11 cellular contexts compared by ENCODE assay signal in genomic region chr11:110972640-110973039, GRCh38.
DNase-seq lines count a peak whose midpoint lies in the region; TF ChIP-seq lines count a peak whose summit lies in the region.
"Had no signal": no experiment of that assay in that cellular context is flagged by ENCODE, and none has a peak within 500 bp of the region (broad histone marks: within the 10 kb centered on the region; RNA-seq: fewer than 3 reads in every experiment).

No MANE protein-coding gene starts in this region.

- DNase-seq in EL (peak; percentile 48), NOMO-1 (lab: John Stamatoyannopoulos, UW; ENCODE audit: unreplicated experiment in 2 of 2) (peak; percentile 66 to 92), epithelial cell of esophagus (ENCODE audit: low read depth) (peak; percentile 37), trophoblast cell (peak; percentile 42 to 45), NCI-H2081 treated with DMSO at 0.1 percent for 48 hours (lab: John Stamatoyannopoulos, UW) (no peak), osteocyte (ENCODE audit: extremely low spot score, unreplicated experiment) (no peak), NCI-H510A treated with DMSO at 0.1 percent for 48 hours (lab: John Stamatoyannopoulos, UW) (no peak), NCI-H1092 (lab: John Stamatoyannopoulos, UW) (no peak)
- DNase-seq: left cardiac atrium, posterior cingulate gyrus, tibial artery had no signal

- no peak overlapping the region for H3K23ac ChIP-seq in trophoblast cell (ENCODE audit: low read length)

- WGBS in trophoblast cell (ENCODE audit: extremely low coverage, insufficient coverage, insufficient read length) = no CpG with 5 or more reads among the region's 3 CpGs

- H3K4me1 Mint-ChIP-seq in osteocyte (ENCODE audit: unreplicated experiment) = no peaks in the 10 kb centered on the region

- no peak overlapping the region for H2AFZ ChIP-seq in trophoblast cell (ENCODE audit: insufficient read depth, low read length, poor library complexity)

- no peaks in the 10 kb centered on the region for H3K9me3 ChIP-seq in trophoblast cell (ENCODE audit: insufficient read depth, low read depth, low read length)
- H3K9me3 ChIP-seq: tibial artery had no signal

- H3K27ac ChIP-seq in trophoblast cell (ENCODE audit: low read depth, low read length) = no peak overlapping the region
- H3K27ac ChIP-seq: tibial artery had no signal

- H4K8ac ChIP-seq in trophoblast cell (ENCODE audit: low read depth, low read length) = no peak overlapping the region

- H3K9ac ChIP-seq in trophoblast cell (ENCODE audit: low read length) = no peak overlapping the region

- H3K27me3 ChIP-seq in trophoblast cell (ENCODE audit: insufficient read depth, low read length) = no peaks in the 10 kb centered on the region
- H3K27me3 ChIP-seq: tibial artery had no signal

- no peaks in the 10 kb centered on the region for H3K4me1 ChIP-seq in trophoblast cell (ENCODE audit: control insufficient read depth in 1 of 2, insufficient read depth in 2 of 2, low read length in 2 of 2)
- H3K4me1 ChIP-seq: tibial artery had no signal

- H3K27ac Mint-ChIP-seq in osteocyte (ENCODE audit: unreplicated experiment) = no peak overlapping the region

- H3K4me2 ChIP-seq in trophoblast cell (ENCODE audit: low read length) = no peak overlapping the region

- H3K79me1 ChIP-seq in trophoblast cell (ENCODE audit: low read length) = no peaks in the 10 kb centered on the region

- H3K79me2 ChIP-seq in trophoblast cell (ENCODE audit: control insufficient read depth, insufficient read depth, low read length, poor library complexity) = no peaks in the 10 kb centered on the region

- no peak overlapping the region for H2AK5ac ChIP-seq in trophoblast cell (ENCODE audit: low read length)

- no peak overlapping the region for H3K4ac ChIP-seq in trophoblast cell (ENCODE audit: low read depth, low read length)

- no peaks in the 10 kb centered on the region for H3K36me3 ChIP-seq in trophoblast cell (ENCODE audit: control insufficient read depth in 1 of 2, insufficient read depth in 2 of 2, low read length in 2 of 2)
- H3K36me3 ChIP-seq: tibial artery had no signal

- no peaks in the 10 kb centered on the region for H3K9me3 Mint-ChIP-seq in osteocyte (ENCODE audit: unreplicated experiment)

- H3K4me3 ChIP-seq in epithelial cell of esophagus (ENCODE audit: low read length) (no peak overlapping the region), trophoblast cell (ENCODE audit: low read depth, low read length) (no peak overlapping the region)
- H3K4me3 ChIP-seq: tibial artery had no signal

- H4K91ac ChIP-seq in trophoblast cell (ENCODE audit: low read depth, low read length) = no peak overlapping the region

- peaks cover 27% of the 10 kb centered on the region for H3K27me3 Mint-ChIP-seq in osteocyte (ENCODE audit: unreplicated experiment)

- no peak overlapping the region for H2BK120ac ChIP-seq in trophoblast cell (ENCODE audit: insufficient read depth, low read length, poor library complexity)

- TF ChIP-seq CTCF in epithelial cell of esophagus (IDR thresholded peaks at IDR 0.05; ENCODE audit: insufficient read depth, low read depth, low read length, missing control alignments) (no peak), osteocyte (IDR thresholded peaks at IDR 0.05) (no peak)

- no peak overlapping the region for H2BK5ac ChIP-seq in trophoblast cell (ENCODE audit: low read depth, low read length, poor library complexity)

- no peak overlapping the region for H3K18ac ChIP-seq in trophoblast cell (ENCODE audit: low read length)

- H3K14ac ChIP-seq in trophoblast cell (ENCODE audit: low read length) = no peak overlapping the region

- H3K36me3 Mint-ChIP-seq in osteocyte (ENCODE audit: unreplicated experiment) = no peaks in the 10 kb centered on the region

- no peak overlapping the region for H2BK12ac ChIP-seq in trophoblast cell (ENCODE audit: low read length)

- H4K12ac ChIP-seq in trophoblast cell (ENCODE audit: low read depth, low read length) = no peak overlapping the region

- no peak overlapping the region for H3K4me3 Mint-ChIP-seq in osteocyte (ENCODE audit: unreplicated experiment)

Comparison
In these comparisons a context has a peak if more than half of its experiments do, and no peak if none do; other contexts are left out.
1. DNase-seq: peak in EL (single experiment), NOMO-1 (2 of 2), epithelial cell of esophagus (single experiment) and trophoblast cell (2 of 2); none in NCI-H2081 treated with DMSO at 0.1 percent for 48 hours (single experiment), osteocyte (single experiment), NCI-H510A treated with DMSO at 0.1 percent for 48 hours (single experiment) and NCI-H1092 (single experiment).